Comparison of ENCODE assay signal across 7 cellular contexts in genomic region chr3:69948246-69948862, GRCh38. TPM values are rescaled to one million over a fixed set of nuclear protein-coding genes. Genes with fewer than 3 reads are reported as not detected.
DNase-seq lines count a peak whose midpoint lies in the region; ATAC-seq, FAIRE-seq and TF ChIP-seq lines count a peak whose summit lies in the region.

No MANE protein-coding gene starts in this region.

- no peak overlapping the region for H3K4me3 Mint-ChIP-seq in activated naive CD8-positive, alpha-beta T cell treated with anti-CD3 and anti-CD28 coated beads for 36 hours

- H3K4ac ChIP-seq in mesendoderm (ENCODE audit: low read depth, low read length), result no peak overlapping the region

- no peaks in the 10 kb centered on the region for H3K27me3 Mint-ChIP-seq in activated naive CD8-positive, alpha-beta T cell treated with anti-CD3 and anti-CD28 coated beads for 36 hours

- H3K27ac ChIP-seq in mesendoderm (ENCODE audit: low read depth, low read length), result no peak overlapping the region

- no peak overlapping the region for H3K23ac ChIP-seq in mesendoderm (ENCODE audit: low read length)

- H3K27me3 ChIP-seq in mesendoderm (ENCODE audit: insufficient read depth, low read length, poor library complexity), result no peaks in the 10 kb centered on the region

- FAIRE-seq in G401.6 (lab: Jason Lieb, UNC), result peak; percentile 98

- no peak overlapping the region for H3K4me2 ChIP-seq in mesendoderm (ENCODE audit: low read length)

- H3K56ac ChIP-seq in mesendoderm (ENCODE audit: low read length), result no peak overlapping the region

- intact Hi-C loops in lower leg skin (cut with DNase I; ENCODE audit: low total_unique reads), result no loop called here

- TF ChIP-seq CTCF in cardiac fibroblast (IDR thresholded peaks at IDR 0.05; ENCODE audit: low read depth, low read length) (peak; percentile 48), lower leg skin (IDR thresholded peaks at IDR 0.05) (no peak)

- H4K5ac ChIP-seq in mesendoderm (ENCODE audit: low read length), result no peak overlapping the region

- no peak overlapping the region for H3K9ac ChIP-seq in mesendoderm (ENCODE audit: low read length)

- no peaks in the 10 kb centered on the region for H3K9me3 Mint-ChIP-seq in activated naive CD8-positive, alpha-beta T cell treated with anti-CD3 and anti-CD28 coated beads for 36 hours

- DNase-seq in M059J (ENCODE audit: low read depth) (peak; percentile 43), cardiac fibroblast (ENCODE audit: low read depth in 2 of 2) (peak; percentile 64 to 70), mesendoderm (peak; percentile 43), lower leg skin (ENCODE audit: low spot score in 2 of 2) (no peak)
- no peak for DNase-seq in activated naive CD8-positive, alpha-beta T cell treated with anti-CD3 and anti-CD28 coated beads for 36 hours

- H3K79me1 ChIP-seq in mesendoderm (ENCODE audit: low read length), result no peaks in the 10 kb centered on the region

- no peaks in the 10 kb centered on the region for H3K36me3 Mint-ChIP-seq in activated naive CD8-positive, alpha-beta T cell treated with anti-CD3 and anti-CD28 coated beads for 36 hours

- H3K27ac Mint-ChIP-seq in activated naive CD8-positive, alpha-beta T cell treated with anti-CD3 and anti-CD28 coated beads for 36 hours, result no peak overlapping the region

- no peak overlapping the region for H2BK15ac ChIP-seq in mesendoderm (replicated peaks; ENCODE audit: low read depth)

- H3K18ac ChIP-seq in mesendoderm (ENCODE audit: low read length), result no peak overlapping the region

- no peak overlapping the region for H2AK5ac ChIP-seq in mesendoderm (ENCODE audit: low read length)

- no CpG with 5 or more reads among the region's 4 CpGs for WGBS in mesendoderm (ENCODE audit: extremely low coverage, insufficient coverage, low lambda C conversion rate)
- 4 to 11% methylated on average over 4 of the region's 4 CpGs for WGBS in lower leg skin, 2 donors

- H4K8ac ChIP-seq in mesendoderm (ENCODE audit: low read depth, low read length), result no peak overlapping the region

- no peak overlapping the region for H2BK5ac ChIP-seq in mesendoderm (ENCODE audit: low read length)

- H2BK120ac ChIP-seq in mesendoderm (ENCODE audit: low read depth, low read length), result no peak overlapping the region

- H3K4me3 ChIP-seq in cardiac fibroblast (replicated peaks in 1 of 2; ENCODE audit: low read depth in 2 of 2, low read length in 2 of 2), result no peak overlapping the region
- no peak overlapping the region for H3K4me3 ChIP-seq in mesendoderm (ENCODE audit: low read length)
- no peak overlapping the region for H3K4me3 ChIP-seq in lower leg skin (ENCODE audit: low read depth, poor library complexity, severe bottlenecking)

- no peaks in the 10 kb centered on the region for H3K4me1 ChIP-seq in mesendoderm (ENCODE audit: control insufficient read depth, low read depth, low read length)

- H3K79me2 ChIP-seq in mesendoderm (ENCODE audit: control insufficient read depth, insufficient read depth, low read length), result no peaks in the 10 kb centered on the region

- no peaks in the 10 kb centered on the region for H3K36me3 ChIP-seq in mesendoderm (ENCODE audit: control insufficient read depth, insufficient read depth, low read length)

- ATAC-seq in GM21576 (IDR thresholded peaks at IDR 0.05; ENCODE audit: unreplicated experiment), result no peak

- H3K4me1 Mint-ChIP-seq in activated naive CD8-positive, alpha-beta T cell treated with anti-CD3 and anti-CD28 coated beads for 36 hours, result no peaks in the 10 kb centered on the region

- TF ChIP-seq POLR2A in lower leg skin (IDR thresholded peaks at IDR 0.05), result no peak

RNA-seq across cellular contexts. Expression of gene SAMMSON, which starts 51.2 kb away (rescaled TPM):
- total RNA-seq in M059J (2014; rRNA removed; shearing (Covaris generic)), result not detected in 2 replicates
- not detected for polyA plus RNA-seq in mesendoderm (2013, experiment 1 of 2)
- 0.03 TPM for polyA plus RNA-seq in mesendoderm (2013, experiment 2 of 2)
- total RNA-seq in lower leg skin, result under 1 TPM in 1 of 4 donors, not detected in 3; 0.26 TPM
- total RNA-seq in activated naive CD8-positive, alpha-beta T cell treated with anti-CD3 and anti-CD28 coated beads for 36 hours, result not detected

Comparison
In these comparisons a context has a peak if more than half of its experiments do, and no peak if none do; other contexts are left out.
1. DNase-seq: peak in M059J (single experiment), cardiac fibroblast (2 of 2) and mesendoderm (single experiment); none in lower leg skin (0 of 2) and activated naive CD8-positive, alpha-beta T cell treated with anti-CD3 and anti-CD28 coated beads for 36 hours (single experiment).